Comparison of ENCODE assay signal across 20 cellular contexts in the genomic region with DNA sequence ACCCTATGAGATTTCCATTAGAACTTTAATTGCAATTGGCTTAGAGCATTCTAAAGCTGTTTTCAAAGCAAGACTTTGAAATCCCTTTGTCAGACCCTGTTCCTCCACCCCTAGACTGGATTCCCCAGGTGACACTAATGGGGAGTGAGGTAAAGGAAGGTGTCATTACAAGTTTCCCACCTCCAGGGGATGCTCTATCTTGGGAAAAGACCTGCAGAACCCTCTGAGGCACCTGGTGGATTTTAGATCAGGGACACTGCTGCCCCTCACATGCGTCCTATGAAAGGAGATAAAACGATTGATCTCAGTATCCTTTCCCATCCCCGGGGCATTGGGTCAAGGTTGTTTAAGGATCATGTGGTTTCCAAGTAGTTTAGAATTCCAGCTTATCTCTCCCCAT.
DNase-seq lines count a peak whose midpoint lies in the region; ATAC-seq, FAIRE-seq and TF ChIP-seq lines count a peak whose summit lies in the region.
"Had no signal": no experiment of that assay in that cellular context is flagged by ENCODE, and none has a peak within 500 bp of the region (broad histone marks: within the 10 kb centered on the region; RNA-seq: fewer than 3 reads in every experiment).

No MANE protein-coding gene starts in this region.

- H3K4me3 ChIP-seq in GM12875 (ENCODE audit: low read depth, low read length), result no peak overlapping the region
- no peak overlapping the region for H3K4me3 ChIP-seq in PC-3 (ENCODE audit: low read length)
- H3K4me3 ChIP-seq: prostate gland, smooth muscle cell, suprapubic skin had no signal

- H3K36me3 ChIP-seq in PC-3 (ENCODE audit: low read depth, low read length), result no peaks in the 10 kb centered on the region
- H3K36me3 ChIP-seq: prostate gland, suprapubic skin had no signal

- no peaks in the 10 kb centered on the region for H3K9me2 ChIP-seq in PC-3 (replicated peaks; ENCODE audit: low read length)

- peak overlapping the region; percentile 54; the same call in 1 of the 2 replicates for H3K9ac ChIP-seq in PC-3 (ENCODE audit: low read length)

- POLR2A ChIA-PET in PC-3 (lab: Charles Lee; ENCODE audit: unreplicated experiment), result no interaction called here

- H3K27ac ChIP-seq in PC-3 (ENCODE audit: low read length), result no peak overlapping the region
- H3K27ac ChIP-seq: prostate gland, suprapubic skin had no signal

- peak; percentile 49 for DNase-seq in DMS53 (lab: John Stamatoyannopoulos, UW)
- DNase-seq in PC-3, result no peak
- peak; percentile 23 for DNase-seq in iPS DF 19.7 (ENCODE audit: low read depth, low spot score)
- DNase-seq in HTR-8/SVneo (ENCODE audit: insufficient read length, low spot score), result no peak
- DNase-seq in GM12892 (ENCODE audit: insufficient read length), result no peak
- DNase-seq: activated CD4-positive, alpha-beta memory T cell treated with anti-CD3 and anti-CD28 coated beads, Interleukin-2, amount 10 ng/mL, durations not matched to agents 7 days and 5 days; activated naive CD4-positive, alpha-beta T cell treated with anti-CD3 and anti-CD28 coated beads for 36 hours; activated T-cell treated with anti-CD3 and anti-CD28 coated beads, Interleukin-2, amount 50 U/mL, for 1 hour; anterior cingulate cortex; GDM1; KG1; left cardiac atrium; NCI-H1417 treated with DMSO at 0.1 percent for 48 hours; NCI-H446; SHP77 treated with DMSO at 0.1 percent for 48 hours had no signal

- intact Hi-C loops in PC-3 (cut with micrococcal nuclease), result loop anchor here (2.0 to 5.0 kb wide), 2 partner anchors 46 to 132 kb away; no protein-coding TSS in a partner anchor

- no peaks in the 10 kb centered on the region for H3F3A ChIP-seq in PC-3 (ENCODE audit: low read length, unreplicated experiment)

- TF ChIP-seq CTCF in GM12875 (IDR thresholded peaks at IDR 0.05; ENCODE audit: borderline replicate concordance, insufficient read depth, low read depth, low read length), result peak; percentile 4; the same call in 1 of the 2 replicates
- TF ChIP-seq CTCF in PC-3 (conservative IDR thresholded peaks at IDR 0.05; ENCODE audit: low read depth, low read length), result peak; percentile 48

- peaks cover 30% of the 10 kb centered on the region for H3K4me1 ChIP-seq in PC-3 (ENCODE audit: insufficient read depth, low read length)
- H3K4me1 ChIP-seq: prostate gland, suprapubic skin had no signal

- no peak overlapping the region for H2AFZ ChIP-seq in PC-3 (ENCODE audit: low read length)

- H3K9me3 ChIP-seq in PC-3 (ENCODE audit: low read length), result no peaks in the 10 kb centered on the region
- H3K9me3 ChIP-seq: prostate gland, suprapubic skin had no signal

- CTCF ChIA-PET in PC-3 (lab: Charles Lee), result no interaction called here

- no peak for ATAC-seq in PC-3
- ATAC-seq in GM18867 (IDR thresholded peaks at IDR 0.05; ENCODE audit: unreplicated experiment), result no peak
- ATAC-seq: left cardiac atrium had no signal

- H3K27me3 ChIP-seq in PC-3 (ENCODE audit: low read length), result no peaks in the 10 kb centered on the region

- H3K79me2 ChIP-seq in PC-3 (ENCODE audit: low read length), result no peaks in the 10 kb centered on the region

- H4K20me1 ChIP-seq in PC-3 (ENCODE audit: low read length), result no peaks in the 10 kb centered on the region

- no peak overlapping the region for H3K4me2 ChIP-seq in PC-3 (ENCODE audit: low read length)
- H3K4me2 ChIP-seq: smooth muscle cell had no signal

- FAIRE-seq in HTR-8/SVneo (lab: Jason Lieb, UNC), result no peak
- no peak for FAIRE-seq in GM12892 (lab: Jason Lieb, UNC)

- no TSS peak for BruUV-seq in PC-3 (replicated peaks; lab: Mats Ljungman, UMichigan)

- no peak for TF ChIP-seq POLR2A in GM12892 (IDR thresholded peaks at IDR 0.05; ENCODE audit: low read depth, low read length)

Comparison
In these comparisons a context has a peak if more than half of its experiments do, and no peak if none do; other contexts are left out.
1. DNase-seq: peak in DMS53 (single experiment) and iPS DF 19.7 (single experiment); none in PC-3 (single experiment), HTR-8/SVneo (single experiment) and GM12892 (single experiment).